In genomic region chr3:190586631-190587000, GRCh38 we compare ENCODE assay signal across 9 cellular contexts.
DNase-seq lines count a peak whose midpoint lies in the region; ATAC-seq and TF ChIP-seq lines count a peak whose summit lies in the region.
"Had no signal": no experiment of that assay in that cellular context is flagged by ENCODE, and none has a peak within 500 bp of the region (broad histone marks: within the 10 kb centered on the region; RNA-seq: fewer than 3 reads in every experiment).

No MANE protein-coding gene starts in this region.

- H3K4me3 Mint-ChIP-seq in stimulated activated naive CD8-positive, alpha-beta T cell treated with anti-CD3 and anti-CD28 coated beads, Interleukin-15, Interleukin-2, amounts not matched to agents 100 ng/mL and 50 ng/mL, for 24 hours = peak overlapping the region; percentile 73
- H3K4me3 Mint-ChIP-seq: dendritic cell treated with granulocyte-macrophage colony-stimulating factor and Interleukin-4, amounts not matched to agents 40 ng/mL and 50 ng/mL, for 4 days had no signal

- peaks cover 0 to 19% of the 10 kb centered on the region in 2 donors for H3K4me1 ChIP-seq in right atrium auricular region
- H3K4me1 ChIP-seq in ascending aorta = no peaks in the 10 kb centered on the region

- peaks cover 47% of the 10 kb centered on the region for H3K4me1 Mint-ChIP-seq in stimulated activated naive CD8-positive, alpha-beta T cell treated with anti-CD3 and anti-CD28 coated beads, Interleukin-15, Interleukin-2, amounts not matched to agents 100 ng/mL and 50 ng/mL, for 24 hours (ENCODE audit: low read depth)

- DNase-seq in left cardiac atrium (peak; percentile 23), right atrium auricular region (ENCODE audit: low spot score) (no peak), glomerular visceral epithelial cell (ENCODE audit: extremely low spot score) (peak; percentile 33), ascending aorta (ENCODE audit: low spot score in 2 of 2) (no peak), globus pallidus (ENCODE audit: low spot score) (no peak)
- peak; percentile 49 for DNase-seq in activated CD4-positive, alpha-beta T cell treated with anti-CD3 and anti-CD28 coated beads for 48 hours

- H3K27me3 ChIP-seq in right atrium auricular region = no peaks in the 10 kb centered on the region
- H3K27me3 ChIP-seq in ascending aorta = no peaks in the 10 kb centered on the region

- no peaks in the 10 kb centered on the region for H3K9me3 Mint-ChIP-seq in stimulated activated naive CD8-positive, alpha-beta T cell treated with anti-CD3 and anti-CD28 coated beads, Interleukin-15, Interleukin-2, amounts not matched to agents 100 ng/mL and 50 ng/mL, for 24 hours
- H3K9me3 Mint-ChIP-seq: dendritic cell treated with granulocyte-macrophage colony-stimulating factor and Interleukin-4, amounts not matched to agents 40 ng/mL and 50 ng/mL, for 4 days had no signal

- intact Hi-C loops in left cardiac atrium (cut with DNase I) (no loop called here), ascending aorta (cut with DNase I) (no loop called here)

- H3K27ac ChIP-seq in right atrium auricular region = peak overlapping the region in 1 of 2 donors; percentile 9
- no peak overlapping the region for H3K27ac ChIP-seq in ascending aorta

- H3K36me3 ChIP-seq in right atrium auricular region (no peaks in the 10 kb centered on the region), ascending aorta (no peaks in the 10 kb centered on the region)

- ATAC-seq in left cardiac atrium = peak in 1 of 2 donors; percentile 79
- ATAC-seq in HG03159 (IDR thresholded peaks at IDR 0.05; ENCODE audit: unreplicated experiment) = peak; percentile 91

- no peaks in the 10 kb centered on the region for H3K27me3 Mint-ChIP-seq in stimulated activated naive CD8-positive, alpha-beta T cell treated with anti-CD3 and anti-CD28 coated beads, Interleukin-15, Interleukin-2, amounts not matched to agents 100 ng/mL and 50 ng/mL, for 24 hours
- H3K27me3 Mint-ChIP-seq: dendritic cell treated with granulocyte-macrophage colony-stimulating factor and Interleukin-4, amounts not matched to agents 40 ng/mL and 50 ng/mL, for 4 days had no signal

- TF ChIP-seq CTCF in right atrium auricular region (IDR thresholded peaks at IDR 0.05) (no peak), ascending aorta (IDR thresholded peaks at IDR 0.05) (no peak)

- H3K4me3 ChIP-seq in right atrium auricular region = no peak overlapping the region
- no peak overlapping the region for H3K4me3 ChIP-seq in ascending aorta

- peak overlapping the region; percentile 98 for H3K27ac Mint-ChIP-seq in stimulated activated naive CD8-positive, alpha-beta T cell treated with anti-CD3 and anti-CD28 coated beads, Interleukin-15, Interleukin-2, amounts not matched to agents 100 ng/mL and 50 ng/mL, for 24 hours
- H3K27ac Mint-ChIP-seq: dendritic cell treated with granulocyte-macrophage colony-stimulating factor and Interleukin-4, amounts not matched to agents 40 ng/mL and 50 ng/mL, for 4 days had no signal

- H3K9me3 ChIP-seq in right atrium auricular region = no peaks in the 10 kb centered on the region
- H3K9me3 ChIP-seq in ascending aorta = no peaks in the 10 kb centered on the region

- H3K36me3 Mint-ChIP-seq in stimulated activated naive CD8-positive, alpha-beta T cell treated with anti-CD3 and anti-CD28 coated beads, Interleukin-15, Interleukin-2, amounts not matched to agents 100 ng/mL and 50 ng/mL, for 24 hours (ENCODE audit: low read depth) = peaks cover 39% of the 10 kb centered on the region

Comparison
In these comparisons a context has a peak if more than half of its experiments do, and no peak if none do; other contexts are left out.
1. DNase-seq: peak in left cardiac atrium (single experiment), activated CD4-positive, alpha-beta T cell treated with anti-CD3 and anti-CD28 coated beads for 48 hours (single experiment) and glomerular visceral epithelial cell (single experiment); none in right atrium auricular region (single experiment), ascending aorta (0 of 2) and globus pallidus (single experiment).